In genomic region chr4:183398298-183399129, GRCh38 we compare ENCODE assay signal across 1 cellular context.
A peak's percentile ranks its signal among the peaks of the same experiment; 100 is the strongest.
TF ChIP-seq lines count a peak whose summit lies in the region.

No MANE protein-coding gene starts in this region.

TF ChIP-seq in WTC11, 78 proteins besides CTCF, POLR2A, EP300 and RAD21 (continued from another document):
- TF ChIP-seq E2F4 (CRISPR knock-in tag; IDR thresholded peaks at IDR 0.05; ENCODE audit: borderline replicate concordance, low read depth) (no peak), HMGXB4 (CRISPR knock-in tag; IDR thresholded peaks at IDR 0.05) (peak; percentile 68; the same call in 1 of the 2 replicates), NR2C2 (CRISPR knock-in tag; IDR thresholded peaks at IDR 0.05) (no peak), ZNF671 (CRISPR knock-in tag; IDR thresholded peaks at IDR 0.05) (no peak), ZNF512 (CRISPR knock-in tag; IDR thresholded peaks at IDR 0.05; ENCODE audit: borderline replicate concordance) (no peak), ZNF121 (CRISPR knock-in tag; IDR thresholded peaks at IDR 0.05) (no peak), OVOL2 (CRISPR knock-in tag; IDR thresholded peaks at IDR 0.05; ENCODE audit: borderline replicate concordance) (no peak)
- TF ChIP-seq, protein P1, sequence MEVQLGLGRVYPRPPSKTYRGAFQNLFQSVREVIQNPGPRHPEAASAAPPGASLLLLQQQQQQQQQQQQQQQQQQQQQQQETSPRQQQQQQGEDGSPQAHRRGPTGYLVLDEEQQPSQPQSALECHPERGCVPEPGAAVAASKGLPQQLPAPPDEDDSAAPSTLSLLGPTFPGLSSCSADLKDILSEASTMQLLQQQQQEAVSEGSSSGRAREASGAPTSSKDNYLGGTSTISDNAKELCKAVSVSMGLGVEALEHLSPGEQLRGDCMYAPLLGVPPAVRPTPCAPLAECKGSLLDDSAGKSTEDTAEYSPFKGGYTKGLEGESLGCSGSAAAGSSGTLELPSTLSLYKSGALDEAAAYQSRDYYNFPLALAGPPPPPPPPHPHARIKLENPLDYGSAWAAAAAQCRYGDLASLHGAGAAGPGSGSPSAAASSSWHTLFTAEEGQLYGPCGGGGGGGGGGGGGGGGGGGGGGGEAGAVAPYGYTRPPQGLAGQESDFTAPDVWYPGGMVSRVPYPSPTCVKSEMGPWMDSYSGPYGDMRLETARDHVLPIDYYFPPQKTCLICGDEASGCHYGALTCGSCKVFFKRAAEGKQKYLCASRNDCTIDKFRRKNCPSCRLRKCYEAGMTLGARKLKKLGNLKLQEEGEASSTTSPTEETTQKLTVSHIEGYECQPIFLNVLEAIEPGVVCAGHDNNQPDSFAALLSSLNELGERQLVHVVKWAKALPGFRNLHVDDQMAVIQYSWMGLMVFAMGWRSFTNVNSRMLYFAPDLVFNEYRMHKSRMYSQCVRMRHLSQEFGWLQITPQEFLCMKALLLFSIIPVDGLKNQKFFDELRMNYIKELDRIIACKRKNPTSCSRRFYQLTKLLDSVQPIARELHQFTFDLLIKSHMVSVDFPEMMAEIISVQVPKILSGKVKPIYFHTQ (CRISPR knock-in tag; IDR thresholded peaks at IDR 0.05): no peak
